8 cellular contexts compared by ENCODE assay signal in the genomic region with DNA sequence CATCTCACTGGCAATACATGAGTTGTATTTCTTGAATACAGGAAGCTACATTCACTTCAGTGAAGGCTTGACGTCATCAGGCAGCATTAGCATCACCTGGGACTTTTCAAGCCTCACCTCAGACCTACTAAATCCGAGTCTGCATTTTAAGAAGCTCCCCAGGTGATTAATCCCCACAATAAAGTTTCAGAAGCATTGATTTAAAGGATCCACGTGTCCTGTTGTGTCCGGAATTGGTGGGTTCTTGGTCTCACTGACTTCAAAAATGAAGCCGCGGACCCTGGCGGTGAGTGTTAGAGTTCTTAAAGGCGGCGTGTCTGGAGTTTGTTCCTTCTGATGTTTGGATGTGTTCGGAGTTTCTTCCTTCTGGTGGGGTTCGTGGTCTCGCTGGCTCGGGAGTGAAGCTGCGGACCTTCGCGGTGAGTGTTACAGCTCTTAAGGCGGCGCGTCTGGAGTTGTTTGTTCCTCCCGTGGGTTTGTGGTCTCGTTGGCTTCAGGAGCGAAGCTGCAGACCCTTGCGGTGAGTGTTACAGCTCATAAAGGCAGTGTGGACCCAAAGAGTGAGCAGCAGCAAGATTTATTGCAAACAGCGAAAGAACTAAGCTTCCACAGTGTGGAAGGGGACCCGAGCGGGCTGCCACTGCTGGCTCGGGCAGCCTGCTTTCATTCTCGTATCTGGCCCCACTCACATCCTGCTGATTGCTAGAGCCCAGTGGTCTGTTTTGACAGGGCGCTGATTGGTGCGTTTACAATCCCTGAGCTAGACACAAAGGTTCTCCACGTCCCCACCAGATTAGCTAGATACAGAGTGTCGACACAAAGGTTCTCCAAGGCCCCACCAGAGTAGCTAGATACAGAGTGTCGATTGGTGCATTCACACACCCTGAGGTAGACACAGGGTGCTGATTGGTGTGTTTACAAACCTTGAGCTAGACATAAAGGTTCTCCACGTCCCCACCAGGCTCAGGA.
DNase-seq lines count a peak whose midpoint lies in the region; ATAC-seq and TF ChIP-seq lines count a peak whose summit lies in the region.
"Not testable (repeated sequence)": the region's sequence is repeated elsewhere in the genome, so short reads cannot be mapped to it uniquely, and the experiment has no call there.

No MANE protein-coding gene starts in this region.

- peak overlapping the region; percentile 19 to 52 for H3K4me3 ChIP-seq in duodenal mucosa (ENCODE audit: low read depth in 1 of 2, low read length in 2 of 2)
- H3K4me3 ChIP-seq in skin epidermis: peak overlapping the region; percentile 11 to 41 (median 22)
- peak overlapping the region; percentile 42 for H3K4me3 ChIP-seq in suprapubic skin

- TF ChIP-seq EP300 in suprapubic skin (IDR thresholded peaks at IDR 0.05): not testable (repeated sequence)

- TF ChIP-seq CTCF in suprapubic skin (IDR thresholded peaks at IDR 0.05): not testable (repeated sequence)

- DNase-seq in RPMI8226 (peak; percentile 3), activated T-cell treated with anti-CD3 and anti-CD28 coated beads for 4 hours (peak; percentile 34)
- not testable (repeated sequence) for DNase-seq in suprapubic skin (ENCODE audit: low spot score in 2 of 2)

- H3K27me3 ChIP-seq in duodenal mucosa (ENCODE audit: control insufficient read depth in 1 of 2, insufficient read depth in 2 of 2, low read length in 2 of 2); suprapubic skin: not testable (repeated sequence)

- ATAC-seq in GM18498 (IDR thresholded peaks at IDR 0.05; ENCODE audit: unreplicated experiment) (peak; percentile 74), GM21515 (IDR thresholded peaks at IDR 0.05; ENCODE audit: unreplicated experiment) (peak; percentile 68), HG03095 (IDR thresholded peaks at IDR 0.05; ENCODE audit: unreplicated experiment) (peak; percentile 80)

- not testable (repeated sequence) for H3K4me1 ChIP-seq in duodenal mucosa (ENCODE audit: control insufficient read depth in 1 of 2, insufficient read depth in 2 of 2, low read length in 2 of 2); suprapubic skin

- H3K36me3 ChIP-seq in duodenal mucosa (ENCODE audit: control insufficient read depth in 1 of 2, insufficient read depth in 2 of 2, low read length in 2 of 2); suprapubic skin: not testable (repeated sequence)

- H3K9me3 ChIP-seq in duodenal mucosa (ENCODE audit: control insufficient read depth in 1 of 2, low read length in 2 of 2); suprapubic skin: not testable (repeated sequence)

- H3K9ac ChIP-seq in duodenal mucosa (ENCODE audit: low read depth in 1 of 2, low read length in 2 of 2): not testable (repeated sequence)

- TF ChIP-seq POLR2A in suprapubic skin (IDR thresholded peaks at IDR 0.05): not testable (repeated sequence)

- not testable (repeated sequence) for H3K27ac ChIP-seq in duodenal mucosa (ENCODE audit: low read depth, low read length); suprapubic skin
- peak overlapping the region in 13 of 21 experiments; percentile 38 to 88 (median 66) for H3K27ac ChIP-seq in skin epidermis

- WGBS in suprapubic skin: 77% methylated on average over 33 of the region's 34 CpGs
